17 cellular contexts compared by ENCODE assay signal in genomic region chr17:76986318-76986717, GRCh38.
A peak's percentile ranks its signal among the peaks of the same experiment; 100 is the strongest.
DNase-seq lines count a peak whose midpoint lies in the region; ATAC-seq and TF ChIP-seq lines count a peak whose summit lies in the region.
"Had no signal": no experiment of that assay in that cellular context is flagged by ENCODE, and none has a peak within 500 bp of the region (broad histone marks: within the 10 kb centered on the region; RNA-seq: fewer than 3 reads in every experiment).

No MANE protein-coding gene starts in this region.

- H3K9me3 Mint-ChIP-seq in T-helper 2 cell treated with Interferon-gamma antibody and Interleukin-4, amounts not matched to agents 5 μg/mL and 100 μg/mL, for 36 hours = no peaks in the 10 kb centered on the region
- H3K9me3 Mint-ChIP-seq in stimulated activated naive B cell treated with anti-CD40 and anti-IgM and Interleukin-4, amounts not matched to agents 10 μg/mL and 1 μg/mL and 100 μg/mL, for 72 hours = no peaks in the 10 kb centered on the region

- peaks cover 11% of the 10 kb centered on the region for H3K4me1 Mint-ChIP-seq in T-helper 2 cell treated with Interferon-gamma antibody and Interleukin-4, amounts not matched to agents 5 μg/mL and 100 μg/mL, for 36 hours (ENCODE audit: low read depth)
- H3K4me1 Mint-ChIP-seq in stimulated activated naive B cell treated with anti-CD40 and anti-IgM and Interleukin-4, amounts not matched to agents 10 μg/mL and 1 μg/mL and 100 μg/mL, for 72 hours = peaks cover 14 to 32% of the 10 kb centered on the region in 2 donors

- no peaks in the 10 kb centered on the region for H3K36me3 ChIP-seq in lower lobe of right lung
- H3K36me3 ChIP-seq in A673 (ENCODE audit: insufficient read depth, low read length, poor library complexity, severe bottlenecking) = no peaks in the 10 kb centered on the region
- H3K36me3 ChIP-seq: Peyer's patch had no signal

- intact Hi-C loops in lower lobe of right lung (cut with DNase I) = no loop called here
- intact Hi-C loops in A673 (cut with micrococcal nuclease; ENCODE audit: unreplicated experiment) = no loop called here

- no TSS peak for BruUV-seq in A673 (replicated peaks; lab: Mats Ljungman, UMichigan)

- H3K27me3 ChIP-seq in lower lobe of right lung (ENCODE audit: low read depth) = peaks cover 7% of the 10 kb centered on the region
- H3K27me3 ChIP-seq in A673 (replicated peaks; ENCODE audit: insufficient read depth, low read depth, low read length, poor library complexity) = no peaks in the 10 kb centered on the region
- H3K27me3 ChIP-seq: Peyer's patch had no signal

- H3K4me1 ChIP-seq in lower lobe of right lung = no peaks in the 10 kb centered on the region
- H3K4me1 ChIP-seq in A673 (ENCODE audit: insufficient read depth, low read length, poor library complexity, severe bottlenecking) = no peaks in the 10 kb centered on the region
- H3K4me1 ChIP-seq: Peyer's patch had no signal

- TF ChIP-seq CTCF in lower lobe of right lung (IDR thresholded peaks at IDR 0.05) = no peak
- no peak for TF ChIP-seq CTCF in A673 (conservative IDR thresholded peaks at IDR 0.05; ENCODE audit: low read depth, low read length)

- POLR2A ChIA-PET in A673 (lab: Charles Lee; ENCODE audit: low non-redundant PET) = no interaction called here

- H3K36me3 Mint-ChIP-seq in T-helper 2 cell treated with Interferon-gamma antibody and Interleukin-4, amounts not matched to agents 5 μg/mL and 100 μg/mL, for 36 hours (ENCODE audit: low read depth) = no peaks in the 10 kb centered on the region
- H3K36me3 Mint-ChIP-seq in stimulated activated naive B cell treated with anti-CD40 and anti-IgM and Interleukin-4, amounts not matched to agents 10 μg/mL and 1 μg/mL and 100 μg/mL, for 72 hours = no peaks in the 10 kb centered on the region

- H3K4me3 Mint-ChIP-seq in T-helper 2 cell treated with Interferon-gamma antibody and Interleukin-4, amounts not matched to agents 5 μg/mL and 100 μg/mL, for 36 hours = no peak overlapping the region
- H3K4me3 Mint-ChIP-seq in stimulated activated naive B cell treated with anti-CD40 and anti-IgM and Interleukin-4, amounts not matched to agents 10 μg/mL and 1 μg/mL and 100 μg/mL, for 72 hours = no peak overlapping the region

- no peak overlapping the region for H3K27ac ChIP-seq in lower lobe of right lung
- H3K27ac ChIP-seq in A673 (ENCODE audit: low read depth, low read length, poor library complexity, severe bottlenecking) = no peak overlapping the region
- H3K27ac ChIP-seq: Peyer's patch had no signal

- DNase-seq in T-helper 2 cell treated with Interferon-gamma antibody and Interleukin-4, amounts not matched to agents 5 μg/mL and 100 μg/mL, for 36 hours (ENCODE audit: low spot score) = no peak
- DNase-seq in T-helper 2 cell (no peak), SK-N-DZ (ENCODE audit: low spot score) (peak; percentile 86), lower lobe of right lung (peak; percentile 30), A673 (ENCODE audit: low spot score) (no peak), D341Med (ENCODE audit: low spot score) (no peak)
- DNase-seq in stimulated activated naive B cell treated with anti-CD40 and anti-IgM and Interleukin-4, amounts not matched to agents 10 μg/mL and 1 μg/mL and 100 μg/mL, for 72 hours = no peak
- DNase-seq: Caco-2, DMS53, HCEC 1CT, KG1, NCI-H1436 treated with DMSO at 0.1 percent for 48 hours, NCI-H2081, NCI-H524 treated with DMSO at 0.1 percent for 48 hours, Peyer's patch, Right ventricle myocardium superior had no signal

- H3K4me3 ChIP-seq in lower lobe of right lung = no peak overlapping the region
- H3K4me3 ChIP-seq in A673 (ENCODE audit: low read depth, low read length, poor library complexity, severe bottlenecking) = no peak overlapping the region
- H3K4me3 ChIP-seq: Peyer's patch had no signal

- H3K27me3 Mint-ChIP-seq in T-helper 2 cell treated with Interferon-gamma antibody and Interleukin-4, amounts not matched to agents 5 μg/mL and 100 μg/mL, for 36 hours (ENCODE audit: low read depth) = no peaks in the 10 kb centered on the region
- peaks cover 20 to 21% of the 10 kb centered on the region in 2 donors for H3K27me3 Mint-ChIP-seq in stimulated activated naive B cell treated with anti-CD40 and anti-IgM and Interleukin-4, amounts not matched to agents 10 μg/mL and 1 μg/mL and 100 μg/mL, for 72 hours

- ATAC-seq in lower lobe of right lung (no peak), GM21825 (IDR thresholded peaks at IDR 0.05; ENCODE audit: unreplicated experiment) (no peak)
- no peak for ATAC-seq in stimulated activated naive B cell treated with anti-CD40 and anti-IgM and Interleukin-4, amounts not matched to agents 10 μg/mL and 1 μg/mL and 100 μg/mL, for 72 hours (replicated peaks)

- no peaks in the 10 kb centered on the region for H3K9me3 ChIP-seq in lower lobe of right lung
- H3K9me3 ChIP-seq in A673 (ENCODE audit: low read depth, low read length, poor library complexity, severe bottlenecking) = no peaks in the 10 kb centered on the region
- H3K9me3 ChIP-seq: Caco-2, Peyer's patch had no signal

- peak overlapping the region; percentile 31 for H3K27ac Mint-ChIP-seq in T-helper 2 cell treated with Interferon-gamma antibody and Interleukin-4, amounts not matched to agents 5 μg/mL and 100 μg/mL, for 36 hours
- H3K27ac Mint-ChIP-seq in stimulated activated naive B cell treated with anti-CD40 and anti-IgM and Interleukin-4, amounts not matched to agents 10 μg/mL and 1 μg/mL and 100 μg/mL, for 72 hours = peak overlapping the region; percentile 59

- CTCF ChIA-PET in A673 (lab: Charles Lee) = no interaction called here

Comparison
In these comparisons a context has a peak if more than half of its experiments do, and no peak if none do; other contexts are left out.
1. DNase-seq: peak in SK-N-DZ (single experiment) and lower lobe of right lung (single experiment); none in T-helper 2 cell treated with Interferon-gamma antibody and Interleukin-4, amounts not matched to agents 5 μg/mL and 100 μg/mL, for 36 hours (single experiment), T-helper 2 cell (0 of 5), stimulated activated naive B cell treated with anti-CD40 and anti-IgM and Interleukin-4, amounts not matched to agents 10 μg/mL and 1 μg/mL and 100 μg/mL, for 72 hours (single experiment), A673 (single experiment) and D341Med (single experiment).